Comparison of ENCODE assay signal across 13 cellular contexts in genomic region chr13:28049880-28050871, GRCh38. TPM values are rescaled to one million over a fixed set of nuclear protein-coding genes. Genes with fewer than 3 reads are reported as not detected.
A peak's percentile ranks its signal among the peaks of the same experiment; 100 is the strongest.
DNase-seq lines count a peak whose midpoint lies in the region; ATAC-seq and FAIRE-seq lines count a peak whose summit lies in the region.
"Had no signal": no experiment of that assay in that cellular context is flagged by ENCODE, and none has a peak within 500 bp of the region (broad histone marks: within the 10 kb centered on the region; RNA-seq: fewer than 3 reads in every experiment).

No MANE protein-coding gene starts in this region.

- FAIRE-seq in GM18507 (lab: Jason Lieb, UNC), result peak; percentile 81

- DNase-seq in GM18507 (ENCODE audit: extremely low spot score, insufficient read length, low read depth) (no peak), iPS DF 4.7 (ENCODE audit: extremely low read depth, low spot score) (peak; percentile 44), mucosa of gallbladder (ENCODE audit: low spot score) (no peak), AG08395 (ENCODE audit: low spot score) (no peak)
- DNase-seq in activated CD4-positive, alpha-beta T cell treated with anti-CD3 and anti-CD28 coated beads for 4 hours, result no peak
- DNase-seq: activated CD4-positive, alpha-beta T cell treated with anti-CD3 and anti-CD28 coated beads, Interleukin-2, amount 10 ng/mL, durations not matched to agents 7 days and 5 days; GF-D8; GOT3; KG1; SIG-M5 had no signal

- ATAC-seq in GM21529 (IDR thresholded peaks at IDR 0.05; ENCODE audit: unreplicated experiment) (peak; percentile 45), HG03342 (IDR thresholded peaks at IDR 0.05; ENCODE audit: unreplicated experiment) (peak; percentile 54), HG03039 (IDR thresholded peaks at IDR 0.05; ENCODE audit: unreplicated experiment) (no peak)

RNA-seq across cellular contexts. Expression of gene FLT3, which starts 50.2 kb away (rescaled TPM):
- total RNA-seq in mucosa of gallbladder, result 0.60 TPM
- total RNA-seq: activated CD4-positive, alpha-beta T cell treated with anti-CD3 and anti-CD28 coated beads, Interleukin-2, amount 10 ng/mL, durations not matched to agents 7 days and 5 days had no signal
